In the genomic region with DNA sequence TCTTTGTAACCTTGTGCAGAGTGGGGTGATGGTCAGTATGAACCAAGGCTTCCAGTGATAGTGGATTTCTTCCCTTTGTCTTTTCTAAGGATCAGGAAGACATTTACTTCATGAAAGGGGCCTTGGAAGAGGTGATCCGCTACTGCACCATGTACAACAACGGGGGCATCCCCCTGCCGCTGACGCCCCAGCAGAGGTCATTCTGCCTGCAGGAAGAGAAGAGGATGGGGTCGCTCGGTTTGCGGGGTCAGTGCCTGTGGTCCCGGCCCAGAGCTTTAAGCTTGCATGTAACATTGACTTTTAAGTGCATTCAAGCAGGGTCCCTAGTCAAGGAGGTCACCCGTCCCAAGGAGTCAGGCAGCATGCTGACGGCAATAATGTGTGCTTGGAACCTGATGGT, we compare ENCODE assay signal across 20 cellular contexts. TPM values are rescaled to one million over a fixed set of nuclear protein-coding genes. Genes with fewer than 3 reads are reported as not detected.
DNase-seq lines count a peak whose midpoint lies in the region; ATAC-seq and TF ChIP-seq lines count a peak whose summit lies in the region.
"Had no signal": no experiment of that assay in that cellular context is flagged by ENCODE, and none has a peak within 500 bp of the region (broad histone marks: within the 10 kb centered on the region; RNA-seq: fewer than 3 reads in every experiment).

No MANE protein-coding gene starts in this region.

- H4K20me1 ChIP-seq in neural progenitor cell (ENCODE audit: low read depth), result no peaks in the 10 kb centered on the region

- TF ChIP-seq CTCF in coronary artery (IDR thresholded peaks at IDR 0.05) (no peak), neural progenitor cell (IDR thresholded peaks at IDR 0.05) (no peak), type B pancreatic cell (conservative IDR thresholded peaks at IDR 0.05) (no peak), ascending aorta (IDR thresholded peaks at IDR 0.05) (no peak)

- intact Hi-C loops in ascending aorta (cut with DNase I), result no loop called here

- H3K9me3 Mint-ChIP-seq in neural progenitor cell (peaks cover 2% of the 10 kb centered on the region), type B pancreatic cell (no peaks in the 10 kb centered on the region)

- peak; percentile 46 for DNase-seq in activated effector memory CD4-positive, alpha-beta T cell treated with anti-CD3 and anti-CD28 coated beads, Interleukin-2, amount 50 U/mL, for 16 hours
- no peak for DNase-seq in activated effector memory CD4-positive, alpha-beta T cell treated with Interleukin-2 at 50 U/mL for 16 hours
- peak; percentile 28 for DNase-seq in coronary artery (ENCODE audit: low spot score)
- DNase-seq in neural progenitor cell (ENCODE audit: low spot score), result no peak
- DNase-seq in type B pancreatic cell (ENCODE audit: extremely low spot score, unreplicated experiment), result peak; percentile 58
- DNase-seq in ascending aorta (ENCODE audit: low spot score in 2 of 2), result no peak
- no peak for DNase-seq in SJCRH30
- DNase-seq: DMS53, GDM1, KG1, NCI-H1092 treated with DMSO at 0.1 percent for 48 hours, NCI-H1436 treated with DMSO at 0.1 percent for 48 hours, NCI-H1930, NCI-H510A, NCI-H748 treated with DMSO at 0.1 percent for 48 hours had no signal

- H2AFZ ChIP-seq in neural progenitor cell (replicated peaks), result no peak overlapping the region

- H3K27ac ChIP-seq in coronary artery (no peak overlapping the region), neural progenitor cell (no peak overlapping the region), ascending aorta (no peak overlapping the region), SJCRH30 (no peak overlapping the region)
- H3K27ac ChIP-seq: HL-60, SJSA1 had no signal

- H3K27ac Mint-ChIP-seq in neural progenitor cell, result peak overlapping the region; percentile 75
- H3K27ac Mint-ChIP-seq in type B pancreatic cell, result no peak overlapping the region

- H3K4me1 ChIP-seq in neural progenitor cell (no peaks in the 10 kb centered on the region), ascending aorta (no peaks in the 10 kb centered on the region), SJCRH30 (no peaks in the 10 kb centered on the region)
- H3K4me1 ChIP-seq: SJSA1 had no signal

- no peak for ATAC-seq in esophagus mucosa
- ATAC-seq: HCT116 had no signal

- H3K79me2 ChIP-seq in neural progenitor cell (ENCODE audit: low read depth), result no peaks in the 10 kb centered on the region

- no peak overlapping the region for H3K9ac ChIP-seq in neural progenitor cell

- H3K4me3 Mint-ChIP-seq in neural progenitor cell (no peak overlapping the region), type B pancreatic cell (no peak overlapping the region)
- H3K4me3 Mint-ChIP-seq: CD14-positive monocyte had no signal

- peaks cover 2% of the 10 kb centered on the region for H3K27me3 Mint-ChIP-seq in neural progenitor cell (ENCODE audit: insufficient read depth, low read depth)
- peaks cover 2% of the 10 kb centered on the region for H3K27me3 Mint-ChIP-seq in type B pancreatic cell

- no peak overlapping the region for H3K4me2 ChIP-seq in neural progenitor cell

- H3K4me1 Mint-ChIP-seq in neural progenitor cell (peaks cover 14% of the 10 kb centered on the region), type B pancreatic cell (ENCODE audit: unreplicated experiment) (peaks cover 6% of the 10 kb centered on the region)
- H3K4me1 Mint-ChIP-seq: CD14-positive monocyte had no signal

- no peaks in the 10 kb centered on the region for H3K36me3 ChIP-seq in neural progenitor cell
- H3K36me3 ChIP-seq in ascending aorta, result no peaks in the 10 kb centered on the region
- H3K36me3 ChIP-seq in SJCRH30, result no peaks in the 10 kb centered on the region
- H3K36me3 ChIP-seq: SJSA1 had no signal

- H3K36me3 Mint-ChIP-seq in neural progenitor cell (no peaks in the 10 kb centered on the region), type B pancreatic cell (no peaks in the 10 kb centered on the region)
- H3K36me3 Mint-ChIP-seq: CD14-positive monocyte had no signal

- H3K4me3 ChIP-seq in coronary artery (no peak overlapping the region), neural progenitor cell (no peak overlapping the region), ascending aorta (no peak overlapping the region), SJCRH30 (no peak overlapping the region)
- H3K4me3 ChIP-seq: SJSA1 had no signal

- H3K9me3 ChIP-seq in neural progenitor cell (ENCODE audit: low read depth) (no peaks in the 10 kb centered on the region), ascending aorta (no peaks in the 10 kb centered on the region), SJCRH30 (replicated peaks) (no peaks in the 10 kb centered on the region)
- H3K9me3 ChIP-seq: SJSA1 had no signal

- H3F3A ChIP-seq in neural progenitor cell (ENCODE audit: low read depth), result no peaks in the 10 kb centered on the region

- H3K27me3 ChIP-seq in neural progenitor cell (no peaks in the 10 kb centered on the region), ascending aorta (no peaks in the 10 kb centered on the region), SJCRH30 (no peaks in the 10 kb centered on the region)

RNA-seq across cellular contexts. Expression of gene MEAK7, which starts 56.0 kb away (rescaled TPM):
- 18.4 and 22.5 TPM in 2 replicates for total RNA-seq in neural progenitor cell (ENCODE audit: low replicate concordance)
- total RNA-seq in type B pancreatic cell (ENCODE audit: low replicate concordance), result 28.5 and 30.3 TPM in 2 replicates
- 5.4 TPM for total RNA-seq in ascending aorta
- 4.8 and 5.1 TPM in 2 replicates for total RNA-seq in SJCRH30 (2014; rRNA removed; shearing (Covaris generic))
- total RNA-seq in esophagus mucosa, result 58.3 TPM

Comparison
In these comparisons a context has a peak if more than half of its experiments do, and no peak if none do; other contexts are left out.
1. DNase-seq: peak in activated effector memory CD4-positive, alpha-beta T cell treated with anti-CD3 and anti-CD28 coated beads, Interleukin-2, amount 50 U/mL, for 16 hours (single experiment), coronary artery (single experiment) and type B pancreatic cell (single experiment); none in activated effector memory CD4-positive, alpha-beta T cell treated with Interleukin-2 at 50 U/mL for 16 hours (single experiment), neural progenitor cell (single experiment), ascending aorta (0 of 2) and SJCRH30 (0 of 2).